In genomic region chr6:33641144-33641543, GRCh38 we compare ENCODE assay signal across 21 cellular contexts.
"Had no signal": no experiment of that assay in that cellular context is flagged by ENCODE, and none has a peak within 500 bp of the region (broad histone marks: within the 10 kb centered on the region; RNA-seq: fewer than 3 reads in every experiment).

No MANE protein-coding gene starts in this region.

- H3K9me3 ChIP-seq: colonic mucosa, left lung, thoracic aorta, upper lobe of right lung had no signal

- DNase-seq: activated CD4-positive, alpha-beta T cell treated with anti-CD3 and anti-CD28 coated beads, Interleukin-2, amount 10 ng/mL, durations not matched to agents 7 days and 5 days; activated CD4-positive, CD25-positive, alpha-beta regulatory T cell treated with anti-CD3 and anti-CD28 coated beads, Interleukin-2, amount 50 U/mL, for 72 hours; activated CD8-positive, alpha-beta memory T cell treated with anti-CD3 and anti-CD28 coated beads for 24 hours; activated CD8-positive, alpha-beta memory T cell treated with anti-CD3 and anti-CD28 coated beads, Interleukin-2, amount 50 U/mL, for 4 hours; activated naive CD8-positive, alpha-beta T cell treated with anti-CD3 and anti-CD28 coated beads for 36 hours; activated T-cell treated with anti-CD3 and anti-CD28 coated beads, Interleukin-2, amount 50 U/mL, for 24 hours; colonic mucosa; immature natural killer cell; kidney glomerular epithelial cell; naive thymus-derived CD4-positive, alpha-beta T cell; small intestine; stimulated activated CD4-positive, alpha-beta T cell treated with anti-CD3 and anti-CD28 coated beads, Interleukin-2, amount 100 ng/mL, for 24 hours; stimulated activated naive CD4-positive, alpha-beta T cell; upper lobe of right lung had no signal

- H3K27me3 ChIP-seq: colonic mucosa, dorsolateral prefrontal cortex, left lung, upper lobe of right lung had no signal

- H3K27ac ChIP-seq: colonic mucosa, left lung, thoracic aorta, upper lobe of right lung, VCaP had no signal

- H3K27ac Mint-ChIP-seq: activated naive CD8-positive, alpha-beta T cell treated with anti-CD3 and anti-CD28 coated beads for 36 hours; activated T-cell treated with anti-CD3 and anti-CD28 coated beads, Interleukin-2, amount 50 U/mL, for 24 hours had no signal

- H3K4me3 Mint-ChIP-seq: activated CD4-positive, alpha-beta T cell treated with anti-CD3 and anti-CD28 coated beads, Interleukin-2, amount 10 ng/mL, durations not matched to agents 7 days and 5 days; activated naive CD8-positive, alpha-beta T cell treated with anti-CD3 and anti-CD28 coated beads for 36 hours; activated T-cell treated with anti-CD3 and anti-CD28 coated beads, Interleukin-2, amount 50 U/mL, for 24 hours; activated T-helper 17 cell treated with anti-CD3 and anti-CD28 coated beads, Interleukin-2, amount 50 U/mL, for 72 hours; immature natural killer cell; naive thymus-derived CD4-positive, alpha-beta T cell; neural crest cell had no signal

- H3K27me3 Mint-ChIP-seq: activated CD4-positive, alpha-beta T cell treated with anti-CD3 and anti-CD28 coated beads, Interleukin-2, amount 10 ng/mL, durations not matched to agents 7 days and 5 days; activated naive CD8-positive, alpha-beta T cell treated with anti-CD3 and anti-CD28 coated beads for 36 hours; activated T-cell treated with anti-CD3 and anti-CD28 coated beads, Interleukin-2, amount 50 U/mL, for 24 hours; activated T-helper 17 cell treated with anti-CD3 and anti-CD28 coated beads, Interleukin-2, amount 50 U/mL, for 72 hours; naive thymus-derived CD4-positive, alpha-beta T cell had no signal

- H3K9me3 Mint-ChIP-seq: activated CD4-positive, alpha-beta T cell treated with anti-CD3 and anti-CD28 coated beads, Interleukin-2, amount 10 ng/mL, durations not matched to agents 7 days and 5 days; activated naive CD8-positive, alpha-beta T cell treated with anti-CD3 and anti-CD28 coated beads for 36 hours; activated T-cell treated with anti-CD3 and anti-CD28 coated beads, Interleukin-2, amount 50 U/mL, for 24 hours; activated T-helper 17 cell treated with anti-CD3 and anti-CD28 coated beads, Interleukin-2, amount 50 U/mL, for 72 hours; immature natural killer cell; naive thymus-derived CD4-positive, alpha-beta T cell; neural crest cell had no signal

- H3K4me1 ChIP-seq: colonic mucosa, upper lobe of right lung had no signal

- H3K4me3 ChIP-seq: colonic mucosa, dorsolateral prefrontal cortex, left lung, lung, thoracic aorta, upper lobe of right lung had no signal

- H3K36me3 ChIP-seq: colonic mucosa, thoracic aorta had no signal
